Comparison of ENCODE assay signal across 32 cellular contexts in the genomic region with DNA sequence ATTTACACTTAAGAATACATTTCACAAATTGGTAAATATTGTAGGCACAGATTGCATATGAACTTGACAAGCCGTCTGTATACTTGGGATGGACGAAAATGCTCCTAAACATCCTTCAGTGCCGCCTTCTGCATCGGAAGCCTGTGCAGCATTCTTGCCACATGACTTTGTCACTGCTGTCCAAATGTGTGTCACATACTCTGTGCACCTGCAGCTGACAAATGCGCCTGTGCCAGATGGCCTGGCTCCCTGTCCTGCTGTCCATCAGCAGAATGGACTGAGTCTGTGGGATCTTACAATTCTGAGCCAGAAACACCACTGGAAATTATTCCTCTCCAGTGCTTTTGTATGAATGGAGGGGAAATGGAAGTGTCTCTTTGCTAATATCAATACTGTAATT.
"Had no signal": no experiment of that assay in that cellular context is flagged by ENCODE, and none has a peak within 500 bp of the region (broad histone marks: within the 10 kb centered on the region; RNA-seq: fewer than 3 reads in every experiment).

No MANE protein-coding gene starts in this region.

- H3K4me1 ChIP-seq: esophagus muscularis mucosa, foreskin keratinocyte, gastrocnemius medialis had no signal

- H3K4me3 ChIP-seq: esophagus muscularis mucosa, gastrocnemius medialis had no signal

- H3K36me3 ChIP-seq: brain microvascular endothelial cell, esophagus muscularis mucosa, gastrocnemius medialis, WERI-Rb-1 had no signal

- ATAC-seq: activated CD4-positive, CD25-positive, alpha-beta regulatory T cell treated with anti-CD3 and anti-CD28 coated beads, Interleukin-2, amount 50 U/mL, for 24 hours; activated CD8-positive, alpha-beta T cell treated with anti-CD3 and anti-CD28 coated beads for 36 hours; activated T-cell treated with anti-CD3 and anti-CD28 coated beads, Interleukin-2, amount 50 U/mL, for 4 hours; activated T-helper 17 cell treated with anti-CD3 and anti-CD28 coated beads, Interleukin-2, amount 50 U/mL, for 72 hours; effector memory CD8-positive, alpha-beta T cell; foreskin keratinocyte; gastrocnemius medialis; T-helper 17 cell had no signal

- FAIRE-seq: astrocyte, bronchial epithelial cell, colon had no signal

- H3K9me3 ChIP-seq: esophagus muscularis mucosa, gastrocnemius medialis had no signal

- H3K27me3 ChIP-seq: brain microvascular endothelial cell, esophagus muscularis mucosa, foreskin keratinocyte, gastrocnemius medialis had no signal

- DNase-seq: activated B cell treated with CpG ODN at 0.5 μM for 24 hours; activated CD4-positive, alpha-beta T cell treated with anti-CD3 and anti-CD28 coated beads for 48 hours; activated CD4-positive, alpha-beta T cell treated with anti-CD3 and anti-CD28 coated beads, Interleukin-2, amount 50 U/mL, for 1 hour; activated CD4-positive, alpha-beta T cell treated with anti-CD3 and anti-CD28 coated beads, Interleukin-2, amount 50 U/mL, for 48 hours; activated CD8-positive, alpha-beta memory T cell treated with anti-CD3 and anti-CD28 coated beads for 24 hours; activated CD8-positive, alpha-beta T cell treated with anti-CD3 and anti-CD28 coated beads for 36 hours; activated effector memory CD4-positive, alpha-beta T cell treated with Interleukin-2 at 50 U/mL for 16 hours; activated gamma-delta T cell treated with Interleukin-2 at 50 U/mL for 16 hours; activated naive CD4-positive, alpha-beta T cell treated with anti-CD3 and anti-CD28 coated beads, Interleukin-2, amount 50 U/mL, for 16 hours; activated naive CD4-positive, alpha-beta T cell treated with Interleukin-2 at 50 U/mL for 16 hours; activated T-cell treated with anti-CD3 and anti-CD28 coated beads, Interleukin-2, amount 50 U/mL, for 4 hours; amniotic stem cell; anterior cingulate cortex; brain microvascular endothelial cell; caudate nucleus; cortex of kidney; dermis blood vessel endothelial cell; effector CD4-positive, alpha-beta T cell; effector memory CD8-positive, alpha-beta T cell; erythroblast; foreskin keratinocyte; gastrocnemius medialis; T-helper 1 cell; T-helper 17 cell; T1000; WERI-Rb-1 had no signal

- H3K27ac ChIP-seq: brain microvascular endothelial cell, esophagus muscularis mucosa, foreskin keratinocyte, gastrocnemius medialis, WERI-Rb-1 had no signal
